14 cellular contexts compared by ENCODE assay signal in the genomic region with DNA sequence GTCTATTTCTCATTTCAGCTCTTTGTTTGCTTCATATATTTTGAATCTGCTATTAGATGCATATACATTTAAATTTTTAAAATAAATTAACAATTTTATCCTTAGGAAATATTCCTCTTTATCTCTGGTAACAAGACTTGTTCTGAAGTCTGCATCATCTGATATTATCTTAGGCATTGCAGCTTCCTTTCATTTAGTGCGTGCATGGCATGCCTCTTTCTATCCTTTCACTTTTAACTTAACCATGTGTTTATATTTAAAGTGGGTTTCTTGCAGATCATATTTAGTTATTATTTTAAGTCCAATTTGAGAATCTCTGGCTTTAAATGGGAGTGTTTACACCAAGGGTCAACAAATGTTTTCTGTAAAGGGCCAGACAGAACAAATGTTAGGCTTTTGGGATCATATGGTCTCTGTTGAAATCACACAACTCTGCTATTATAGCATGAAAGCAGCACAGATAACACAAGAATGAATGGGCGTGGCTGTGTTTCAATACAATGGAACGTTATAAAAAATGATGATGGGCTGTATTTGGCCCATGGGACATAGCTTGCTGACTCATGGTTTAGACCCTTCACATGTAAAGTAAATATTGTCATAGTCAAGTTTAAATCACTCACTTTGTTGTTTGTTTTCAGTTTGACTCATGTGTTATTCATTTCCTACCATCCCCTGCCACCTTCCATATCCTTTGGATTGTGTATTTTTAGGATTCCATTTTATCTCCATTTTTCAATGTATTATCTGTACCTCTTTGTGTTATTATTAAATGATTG.
DNase-seq lines count a peak whose midpoint lies in the region; ATAC-seq and TF ChIP-seq lines count a peak whose summit lies in the region.
"Had no signal": no experiment of that assay in that cellular context is flagged by ENCODE, and none has a peak within 500 bp of the region (broad histone marks: within the 10 kb centered on the region; RNA-seq: fewer than 3 reads in every experiment).

No MANE protein-coding gene starts in this region.

- TF ChIP-seq CTCF in astrocyte of the cerebellum (IDR thresholded peaks at IDR 0.05; ENCODE audit: low read depth, low read length, missing control alignments) (no peak), kidney epithelial cell (IDR thresholded peaks at IDR 0.05; ENCODE audit: insufficient read depth, low read length, poor library complexity, severe bottlenecking) (no peak), WTC11 (IDR thresholded peaks at IDR 0.05) (no peak)

- H3K4me1 Mint-ChIP-seq in WTC11 = no peaks in the 10 kb centered on the region
- no peaks in the 10 kb centered on the region for H3K4me1 Mint-ChIP-seq in activated naive CD8-positive, alpha-beta T cell treated with anti-CD3 and anti-CD28 coated beads, Interleukin-2, amount 50 U/mL, for 24 hours
- H3K4me1 Mint-ChIP-seq: CD14-positive monocyte had no signal

- no peaks in the 10 kb centered on the region for H3K9me3 Mint-ChIP-seq in WTC11
- H3K9me3 Mint-ChIP-seq in activated naive CD8-positive, alpha-beta T cell treated with anti-CD3 and anti-CD28 coated beads, Interleukin-2, amount 50 U/mL, for 24 hours = no peaks in the 10 kb centered on the region

- no peaks in the 10 kb centered on the region for H3K36me3 ChIP-seq in kidney epithelial cell (ENCODE audit: control insufficient read depth, insufficient read depth, low read length)
- H3K36me3 ChIP-seq: neutrophil, uterus had no signal

- H3K36me3 Mint-ChIP-seq in WTC11 = no peaks in the 10 kb centered on the region
- no peaks in the 10 kb centered on the region for H3K36me3 Mint-ChIP-seq in activated naive CD8-positive, alpha-beta T cell treated with anti-CD3 and anti-CD28 coated beads, Interleukin-2, amount 50 U/mL, for 24 hours (ENCODE audit: low read depth)
- H3K36me3 Mint-ChIP-seq: CD14-positive monocyte had no signal

- H3K4me3 ChIP-seq in astrocyte of the cerebellum (ENCODE audit: low read depth, low read length) (no peak overlapping the region), kidney epithelial cell (ENCODE audit: low read depth, low read length) (no peak overlapping the region)
- H3K4me3 ChIP-seq: uterus had no signal

- DNase-seq in AG08396 (ENCODE audit: low spot score) = peak; percentile 64
- peak; percentile 95 for DNase-seq in HT1080 (ENCODE audit: low read depth)
- DNase-seq in astrocyte of the cerebellum (ENCODE audit: low read depth) = peak; percentile 5
- peak; percentile 79 for DNase-seq in kidney epithelial cell (ENCODE audit: low read depth)
- no peak for DNase-seq in WTC11 (ENCODE audit: low spot score)
- no peak for DNase-seq in activated CD4-positive, alpha-beta T cell treated with anti-CD3 and anti-CD28 coated beads for 4 hours
- DNase-seq in activated naive CD8-positive, alpha-beta T cell treated with anti-CD3 and anti-CD28 coated beads, Interleukin-2, amount 50 U/mL, for 24 hours = no peak
- DNase-seq: activated CD4-positive, alpha-beta T cell treated with anti-CD3 and anti-CD28 coated beads, Interleukin-2, amount 50 U/mL, for 1 hour; NCI-H1694; Right ventricle myocardium superior; uterus had no signal

- H3K27me3 ChIP-seq in kidney epithelial cell (ENCODE audit: control insufficient read depth, insufficient read depth, low read length) = no peaks in the 10 kb centered on the region
- H3K27me3 ChIP-seq: neutrophil, uterus had no signal

- H3K27me3 Mint-ChIP-seq in WTC11 (ENCODE audit: low read depth) = peaks cover 2% of the 10 kb centered on the region
- no peaks in the 10 kb centered on the region for H3K27me3 Mint-ChIP-seq in activated naive CD8-positive, alpha-beta T cell treated with anti-CD3 and anti-CD28 coated beads, Interleukin-2, amount 50 U/mL, for 24 hours

- H3K4me3 Mint-ChIP-seq in WTC11 = no peak overlapping the region
- H3K4me3 Mint-ChIP-seq in activated naive CD8-positive, alpha-beta T cell treated with anti-CD3 and anti-CD28 coated beads, Interleukin-2, amount 50 U/mL, for 24 hours = no peak overlapping the region
- H3K4me3 Mint-ChIP-seq: CD14-positive monocyte had no signal

- ATAC-seq in HG03097 (IDR thresholded peaks at IDR 0.05; ENCODE audit: low FRiP score, unreplicated experiment) (no peak), WTC11 (no peak)
- no peak for ATAC-seq in activated naive CD8-positive, alpha-beta T cell treated with anti-CD3 and anti-CD28 coated beads, Interleukin-2, amount 50 U/mL, for 24 hours

- CTCF ChIA-PET in WTC11 (lab: Charles Lee) = interaction anchor here (0.7 kb wide), 1 partner anchor 21 kb away, joined by 3 read pairs; no protein-coding TSS in a partner anchor

- no peak overlapping the region for H3K27ac Mint-ChIP-seq in WTC11
- no peak overlapping the region for H3K27ac Mint-ChIP-seq in activated naive CD8-positive, alpha-beta T cell treated with anti-CD3 and anti-CD28 coated beads, Interleukin-2, amount 50 U/mL, for 24 hours
- H3K27ac Mint-ChIP-seq: CD14-positive monocyte had no signal

- in situ Hi-C loops in astrocyte of the cerebellum (cut with HindIII; ENCODE audit: low sequenced_read_pairs) = no loop called here

- POLR2A ChIA-PET in WTC11 (lab: Charles Lee) = no interaction called here

TF ChIP-seq in WTC11, 78 proteins besides CTCF, POLR2A, EP300 and RAD21:
- TF ChIP-seq, protein P1, sequence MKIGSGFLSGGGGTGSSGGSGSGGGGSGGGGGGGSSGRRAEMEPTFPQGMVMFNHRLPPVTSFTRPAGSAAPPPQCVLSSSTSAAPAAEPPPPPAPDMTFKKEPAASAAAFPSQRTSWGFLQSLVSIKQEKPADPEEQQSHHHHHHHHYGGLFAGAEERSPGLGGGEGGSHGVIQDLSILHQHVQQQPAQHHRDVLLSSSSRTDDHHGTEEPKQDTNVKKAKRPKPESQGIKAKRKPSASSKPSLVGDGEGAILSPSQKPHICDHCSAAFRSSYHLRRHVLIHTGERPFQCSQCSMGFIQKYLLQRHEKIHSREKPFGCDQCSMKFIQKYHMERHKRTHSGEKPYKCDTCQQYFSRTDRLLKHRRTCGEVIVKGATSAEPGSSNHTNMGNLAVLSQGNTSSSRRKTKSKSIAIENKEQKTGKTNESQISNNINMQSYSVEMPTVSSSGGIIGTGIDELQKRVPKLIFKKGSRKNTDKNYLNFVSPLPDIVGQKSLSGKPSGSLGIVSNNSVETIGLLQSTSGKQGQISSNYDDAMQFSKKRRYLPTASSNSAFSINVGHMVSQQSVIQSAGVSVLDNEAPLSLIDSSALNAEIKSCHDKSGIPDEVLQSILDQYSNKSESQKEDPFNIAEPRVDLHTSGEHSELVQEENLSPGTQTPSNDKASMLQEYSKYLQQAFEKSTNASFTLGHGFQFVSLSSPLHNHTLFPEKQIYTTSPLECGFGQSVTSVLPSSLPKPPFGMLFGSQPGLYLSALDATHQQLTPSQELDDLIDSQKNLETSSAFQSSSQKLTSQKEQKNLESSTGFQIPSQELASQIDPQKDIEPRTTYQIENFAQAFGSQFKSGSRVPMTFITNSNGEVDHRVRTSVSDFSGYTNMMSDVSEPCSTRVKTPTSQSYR (CRISPR knock-in tag; IDR thresholded peaks at IDR 0.05) = no peak
- TF ChIP-seq, protein P2, sequence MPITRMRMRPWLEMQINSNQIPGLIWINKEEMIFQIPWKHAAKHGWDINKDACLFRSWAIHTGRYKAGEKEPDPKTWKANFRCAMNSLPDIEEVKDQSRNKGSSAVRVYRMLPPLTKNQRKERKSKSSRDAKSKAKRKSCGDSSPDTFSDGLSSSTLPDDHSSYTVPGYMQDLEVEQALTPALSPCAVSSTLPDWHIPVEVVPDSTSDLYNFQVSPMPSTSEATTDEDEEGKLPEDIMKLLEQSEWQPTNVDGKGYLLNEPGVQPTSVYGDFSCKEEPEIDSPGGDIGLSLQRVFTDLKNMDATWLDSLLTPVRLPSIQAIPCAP (CRISPR knock-in tag; IDR thresholded peaks at IDR 0.05) = no peak
- TF ChIP-seq ZNF671 (CRISPR knock-in tag; IDR thresholded peaks at IDR 0.05) (no peak), SOX15 (CRISPR knock-in tag; IDR thresholded peaks at IDR 0.05) (no peak), OVOL2 (CRISPR knock-in tag; IDR thresholded peaks at IDR 0.05; ENCODE audit: borderline replicate concordance) (no peak), FOXP1 (CRISPR knock-in tag; IDR thresholded peaks at IDR 0.05; ENCODE audit: borderline replicate concordance) (no peak), NR1H2 (CRISPR knock-in tag; IDR thresholded peaks at IDR 0.05) (no peak), MXD4 (CRISPR knock-in tag; IDR thresholded peaks at IDR 0.05; ENCODE audit: borderline replicate concordance) (no peak), ZNF232 (CRISPR knock-in tag; IDR thresholded peaks at IDR 0.05) (no peak), SMAD3 (CRISPR knock-in tag; IDR thresholded peaks at IDR 0.05; ENCODE audit: borderline replicate concordance) (no peak)
- TF ChIP-seq, protein P3, sequence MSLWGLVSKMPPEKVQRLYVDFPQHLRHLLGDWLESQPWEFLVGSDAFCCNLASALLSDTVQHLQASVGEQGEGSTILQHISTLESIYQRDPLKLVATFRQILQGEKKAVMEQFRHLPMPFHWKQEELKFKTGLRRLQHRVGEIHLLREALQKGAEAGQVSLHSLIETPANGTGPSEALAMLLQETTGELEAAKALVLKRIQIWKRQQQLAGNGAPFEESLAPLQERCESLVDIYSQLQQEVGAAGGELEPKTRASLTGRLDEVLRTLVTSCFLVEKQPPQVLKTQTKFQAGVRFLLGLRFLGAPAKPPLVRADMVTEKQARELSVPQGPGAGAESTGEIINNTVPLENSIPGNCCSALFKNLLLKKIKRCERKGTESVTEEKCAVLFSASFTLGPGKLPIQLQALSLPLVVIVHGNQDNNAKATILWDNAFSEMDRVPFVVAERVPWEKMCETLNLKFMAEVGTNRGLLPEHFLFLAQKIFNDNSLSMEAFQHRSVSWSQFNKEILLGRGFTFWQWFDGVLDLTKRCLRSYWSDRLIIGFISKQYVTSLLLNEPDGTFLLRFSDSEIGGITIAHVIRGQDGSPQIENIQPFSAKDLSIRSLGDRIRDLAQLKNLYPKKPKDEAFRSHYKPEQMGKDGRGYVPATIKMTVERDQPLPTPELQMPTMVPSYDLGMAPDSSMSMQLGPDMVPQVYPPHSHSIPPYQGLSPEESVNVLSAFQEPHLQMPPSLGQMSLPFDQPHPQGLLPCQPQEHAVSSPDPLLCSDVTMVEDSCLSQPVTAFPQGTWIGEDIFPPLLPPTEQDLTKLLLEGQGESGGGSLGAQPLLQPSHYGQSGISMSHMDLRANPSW (CRISPR knock-in tag; conservative IDR thresholded peaks at IDR 0.05; ENCODE audit: low read depth) = no peak
- TF ChIP-seq, protein P4, sequence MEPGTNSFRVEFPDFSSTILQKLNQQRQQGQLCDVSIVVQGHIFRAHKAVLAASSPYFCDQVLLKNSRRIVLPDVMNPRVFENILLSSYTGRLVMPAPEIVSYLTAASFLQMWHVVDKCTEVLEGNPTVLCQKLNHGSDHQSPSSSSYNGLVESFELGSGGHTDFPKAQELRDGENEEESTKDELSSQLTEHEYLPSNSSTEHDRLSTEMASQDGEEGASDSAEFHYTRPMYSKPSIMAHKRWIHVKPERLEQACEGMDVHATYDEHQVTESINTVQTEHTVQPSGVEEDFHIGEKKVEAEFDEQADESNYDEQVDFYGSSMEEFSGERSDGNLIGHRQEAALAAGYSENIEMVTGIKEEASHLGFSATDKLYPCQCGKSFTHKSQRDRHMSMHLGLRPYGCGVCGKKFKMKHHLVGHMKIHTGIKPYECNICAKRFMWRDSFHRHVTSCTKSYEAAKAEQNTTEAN (CRISPR knock-in tag; IDR thresholded peaks at IDR 0.05) = no peak

Comparison
In these comparisons a context has a peak if more than half of its experiments do, and no peak if none do; other contexts are left out.
1. DNase-seq: peak in AG08396 (single experiment), HT1080 (single experiment), astrocyte of the cerebellum (single experiment) and kidney epithelial cell (single experiment); none in WTC11 (single experiment), activated CD4-positive, alpha-beta T cell treated with anti-CD3 and anti-CD28 coated beads for 4 hours (0 of 2) and activated naive CD8-positive, alpha-beta T cell treated with anti-CD3 and anti-CD28 coated beads, Interleukin-2, amount 50 U/mL, for 24 hours (single experiment).